In the genomic region with DNA sequence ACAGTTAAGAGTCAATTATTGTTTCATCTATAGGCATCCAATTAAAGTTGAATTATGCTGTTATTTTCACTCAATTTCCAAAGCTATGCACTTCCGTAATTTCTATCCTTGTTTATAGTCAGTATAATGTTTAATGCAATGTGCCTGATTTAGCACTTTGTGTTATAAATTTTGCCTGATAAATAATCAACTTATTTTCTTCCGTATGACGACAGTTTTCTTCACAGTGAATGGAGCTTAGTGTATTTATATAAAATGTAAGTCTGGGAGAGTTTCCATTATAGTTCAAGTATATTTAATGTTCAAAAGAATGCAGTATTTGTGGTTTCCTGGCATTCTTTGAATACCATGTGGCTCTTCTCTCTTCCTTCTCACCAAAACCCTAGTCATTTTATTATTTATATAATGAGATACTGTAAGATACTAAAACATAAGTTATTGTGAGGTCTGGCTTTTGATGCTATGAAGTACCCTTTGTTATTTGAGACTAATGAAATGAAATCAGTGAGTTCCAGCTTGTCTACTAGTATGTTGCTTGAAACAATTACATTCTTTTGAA, we compare ENCODE assay signal across 12 cellular contexts.
DNase-seq lines count a peak whose midpoint lies in the region; ATAC-seq and TF ChIP-seq lines count a peak whose summit lies in the region.
"Had no signal": no experiment of that assay in that cellular context is flagged by ENCODE, and none has a peak within 500 bp of the region (broad histone marks: within the 10 kb centered on the region; RNA-seq: fewer than 3 reads in every experiment).

No MANE protein-coding gene starts in this region.

- TF ChIP-seq CTCF in Panc1 (IDR thresholded peaks at IDR 0.05) = no peak
- TF ChIP-seq CTCF in choroid plexus epithelial cell (conservative IDR thresholded peaks at IDR 0.05; ENCODE audit: low read depth, low read length) = no peak
- no peak for TF ChIP-seq CTCF in retinal pigment epithelial cell (conservative IDR thresholded peaks at IDR 0.05; ENCODE audit: low read depth, low read length)
- no peak for TF ChIP-seq CTCF in ovary (IDR thresholded peaks at IDR 0.05)

- no peak overlapping the region for H3K4me3 ChIP-seq in Panc1 (ENCODE audit: low read depth in 2 of 2, low read length in 2 of 2)
- no peak overlapping the region for H3K4me3 ChIP-seq in choroid plexus epithelial cell (ENCODE audit: low read depth, low read length)
- no peak overlapping the region for H3K4me3 ChIP-seq in retinal pigment epithelial cell (ENCODE audit: low read length)
- no peak overlapping the region for H3K4me3 ChIP-seq in ovary
- H3K4me3 ChIP-seq: mucosa of descending colon had no signal

- ATAC-seq in Panc1 (no peak), GM19395 (IDR thresholded peaks at IDR 0.05; ENCODE audit: unreplicated experiment) (no peak)

- TF ChIP-seq POLR2A in ovary (IDR thresholded peaks at IDR 0.05) = no peak

- DNase-seq in EL (peak; percentile 89), Panc1 (ENCODE audit: low read depth, low spot score) (no peak), choroid plexus epithelial cell (ENCODE audit: low read depth) (peak; percentile 88), retinal pigment epithelial cell (ENCODE audit: low read depth) (peak; percentile 66), ovary (no peak), superior temporal gyrus (ENCODE audit: extremely low spot score) (no peak), NCI-H526 treated with DMSO at 0.1 percent for 48 hours (lab: John Stamatoyannopoulos, UW) (no peak)
- DNase-seq: cerebellar nuclear complex; mucosa of descending colon; stimulated activated CD4-positive, alpha-beta T cell treated with anti-CD3 and anti-CD28 coated beads, Interleukin-12 subunit alpha, Interleukin-12 subunit beta, amount 100 ng/mL, for 4 hours; stimulated activated naive CD4-positive, alpha-beta T cell had no signal

- H3K4me1 ChIP-seq in Panc1 (ENCODE audit: control insufficient read depth, insufficient read depth, low read length) = peaks cover 41% of the 10 kb centered on the region
- H3K4me1 ChIP-seq in ovary (ENCODE audit: insufficient read depth) = peaks cover 22% of the 10 kb centered on the region

- intact Hi-C loops in Panc1 (cut with micrococcal nuclease; ENCODE audit: unreplicated experiment) = no loop called here
- intact Hi-C loops in ovary (cut with DNase I) = loop anchor here in 1 of 4 donors (10.0 kb wide), 1 partner anchor 238 kb away; the partner anchor contains the start of gene PRKCA

- H3K9me3 ChIP-seq in Panc1 (ENCODE audit: control insufficient read depth, insufficient read depth, low read depth, low read length) (no peaks in the 10 kb centered on the region), ovary (no peaks in the 10 kb centered on the region)
- H3K9me3 ChIP-seq: mucosa of descending colon had no signal

- in situ Hi-C loops in Panc1 (cut with HindIII; ENCODE audit: low pct_unique_long_range_greater_than_20kb, low sequenced_read_pairs) = no loop called here

- POLR2A ChIA-PET in Panc1 (lab: Charles Lee) = no interaction called here

- H3K27ac ChIP-seq in Panc1 (ENCODE audit: low read length) = peak overlapping the region; percentile 39; the same call in 1 of the 2 replicates
- no peak overlapping the region for H3K27ac ChIP-seq in ovary

- H3K36me3 ChIP-seq in Panc1 (ENCODE audit: control insufficient read depth, insufficient read depth, low read length) = no peaks in the 10 kb centered on the region
- no peaks in the 10 kb centered on the region for H3K36me3 ChIP-seq in ovary

- TF ChIP-seq EP300 in ovary (IDR thresholded peaks at IDR 0.05) = no peak

- no peaks in the 10 kb centered on the region for H3K27me3 ChIP-seq in Panc1 (ENCODE audit: control insufficient read depth, insufficient read depth, low read length)
- no peaks in the 10 kb centered on the region for H3K27me3 ChIP-seq in ovary

- CTCF ChIA-PET in Panc1 (lab: Charles Lee) = interaction anchor here (0.6 kb wide), 1 partner anchor 263 kb away, joined by 6 read pairs; no protein-coding TSS in a partner anchor

- BruUV-seq in Panc1 (replicated peaks; lab: Mats Ljungman, UMichigan) = no TSS peak

- WGBS in ovary, 3 donors = 51 to 65% (median 57%) methylated on average over 3 of the region's 3 CpGs

Comparison
In these comparisons a context has a peak if more than half of its experiments do, and no peak if none do; other contexts are left out.
1. DNase-seq: peak in EL (single experiment), choroid plexus epithelial cell (single experiment) and retinal pigment epithelial cell (single experiment); none in Panc1 (single experiment), ovary (0 of 5), superior temporal gyrus (single experiment) and NCI-H526 treated with DMSO at 0.1 percent for 48 hours (single experiment).